Comparison of ENCODE assay signal across 15 cellular contexts in the genomic region with DNA sequence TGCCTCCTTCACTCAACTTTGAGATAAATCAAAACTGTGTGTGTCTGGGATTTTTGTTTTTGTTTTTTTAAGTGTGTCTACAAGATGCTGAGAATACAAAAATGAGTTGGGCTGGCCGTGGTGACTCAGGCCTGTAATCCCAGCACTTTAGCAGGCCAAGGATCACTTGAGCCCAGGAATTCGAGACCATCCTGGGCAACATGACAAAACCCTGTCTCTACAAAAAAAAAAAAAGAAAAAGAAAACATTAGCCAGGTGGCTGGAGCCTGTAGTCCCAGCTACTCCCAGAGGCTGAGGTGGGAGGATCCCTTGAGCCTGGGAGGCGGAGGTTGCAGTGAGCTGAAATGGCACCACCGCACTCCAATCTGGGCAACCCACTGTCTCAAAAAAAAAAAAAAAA. TPM values are rescaled to one million over a fixed set of nuclear protein-coding genes. Genes with fewer than 3 reads are reported as not detected.
A peak's percentile ranks its signal among the peaks of the same experiment; 100 is the strongest.
DNase-seq lines count a peak whose midpoint lies in the region; ATAC-seq and TF ChIP-seq lines count a peak whose summit lies in the region.
"Had no signal": no experiment of that assay in that cellular context is flagged by ENCODE, and none has a peak within 500 bp of the region (broad histone marks: within the 10 kb centered on the region; RNA-seq: fewer than 3 reads in every experiment).

No MANE protein-coding gene starts in this region.

- ATAC-seq in HG03469 (IDR thresholded peaks at IDR 0.05; ENCODE audit: unreplicated experiment) (no peak), GM21576 (IDR thresholded peaks at IDR 0.05; ENCODE audit: unreplicated experiment) (no peak)
- ATAC-seq: effector memory CD8-positive, alpha-beta T cell had no signal

- H3K36me3 ChIP-seq in smooth muscle cell (ENCODE audit: low read depth): no peaks in the 10 kb centered on the region
- H3K36me3 ChIP-seq: neural progenitor cell had no signal

- no peak overlapping the region for H2AFZ ChIP-seq in smooth muscle cell (ENCODE audit: low read depth)
- H2AFZ ChIP-seq: neural progenitor cell had no signal

- peaks cover 4% of the 10 kb centered on the region for H3F3A ChIP-seq in smooth muscle cell (ENCODE audit: low read depth)

- no peaks in the 10 kb centered on the region for H4K20me1 ChIP-seq in smooth muscle cell (ENCODE audit: low read depth)

- H3K79me2 ChIP-seq in smooth muscle cell (ENCODE audit: low read depth): no peaks in the 10 kb centered on the region

- no peak overlapping the region for H3K4me3 ChIP-seq in smooth muscle cell
- H3K4me3 ChIP-seq: neural progenitor cell had no signal

- no peaks in the 10 kb centered on the region for H3K27me3 ChIP-seq in smooth muscle cell (ENCODE audit: low read depth)
- H3K27me3 ChIP-seq: neural progenitor cell had no signal

- H3K27ac ChIP-seq in smooth muscle cell (ENCODE audit: low read depth): no peak overlapping the region
- H3K27ac ChIP-seq: neural progenitor cell had no signal

- 56% methylated on average over 4 of the region's 4 CpGs for WGBS in smooth muscle cell (ENCODE audit: low lambda C conversion rate)

- TF ChIP-seq CTCF in smooth muscle cell (IDR thresholded peaks at IDR 0.05; ENCODE audit: borderline replicate concordance, insufficient read depth, poor library complexity, severe bottlenecking): no peak

- no peak overlapping the region for H3K9ac ChIP-seq in smooth muscle cell (ENCODE audit: low read depth)
- H3K9ac ChIP-seq: neural progenitor cell had no signal

- no peaks in the 10 kb centered on the region for H3K9me3 ChIP-seq in smooth muscle cell (replicated peaks; ENCODE audit: low read depth)

- no peak overlapping the region for H3K4me2 ChIP-seq in smooth muscle cell
- H3K4me2 ChIP-seq: neural progenitor cell had no signal

- DNase-seq in DMS53 (lab: John Stamatoyannopoulos, UW) (peak; percentile 77), NCI-H2029 treated with DMSO at 0.1 percent for 48 hours (lab: John Stamatoyannopoulos, UW) (peak; percentile 50), brain pericyte (ENCODE audit: low read depth, low spot score) (peak; percentile 78), myocyte (ENCODE audit: low read depth) (peak; percentile 91), smooth muscle cell (lab: John Stamatoyannopoulos, UW; ENCODE audit: unreplicated experiment) (no peak), HPDE6-E6E7 (ENCODE audit: extremely low spot score) (no peak)
- DNase-seq: activated CD4-positive, alpha-beta T cell treated with anti-CD3 and anti-CD28 coated beads for 48 hours; activated naive CD4-positive, alpha-beta T cell treated with anti-CD3 and anti-CD28 coated beads, Interleukin-2, amount 50 U/mL, for 16 hours; effector memory CD8-positive, alpha-beta T cell; immature natural killer cell; NCI-H345; stimulated activated CD4-positive, alpha-beta T cell treated with anti-CD3 and anti-CD28 coated beads, Interleukin-4, amount 100 ng/mL, for 1 hour had no signal

- no peaks in the 10 kb centered on the region for H3K4me1 ChIP-seq in smooth muscle cell (ENCODE audit: low read depth)
- H3K4me1 ChIP-seq: neural progenitor cell had no signal

RNA-seq across cellular contexts. Expression of gene HNRNPK, which starts 21.0 kb away (rescaled TPM):
- total RNA-seq in myocyte: 486 and 592 TPM in 2 replicates
- polyA plus RNA-seq in myocyte (2012): 367 TPM
- total RNA-seq in smooth muscle cell: 532 and 584 TPM in 2 replicates
- 468 and 469 TPM in 2 replicates for polyA plus RNA-seq in smooth muscle cell

RNA-seq across cellular contexts. Expression of gene RMI1, which starts 21.5 kb away (rescaled TPM):
- total RNA-seq in myocyte: 1.6 and 2.7 TPM in 2 replicates
- 2.4 TPM for polyA plus RNA-seq in myocyte (2012)
- total RNA-seq in smooth muscle cell: 8.3 and 11.1 TPM in 2 replicates
- polyA plus RNA-seq in smooth muscle cell: 3.2 and 3.6 TPM in 2 replicates

RNA-seq across cellular contexts. Expression of gene KIF27, which starts 37.8 kb away (rescaled TPM):
- total RNA-seq in myocyte: 1.4 and 2.6 TPM in 2 replicates
- 1.1 TPM for polyA plus RNA-seq in myocyte (2012)
- total RNA-seq in smooth muscle cell: 3.3 and 11.0 TPM in 2 replicates
- polyA plus RNA-seq in smooth muscle cell: 1.9 and 4.4 TPM in 2 replicates

Comparison
In these comparisons a context has a peak if more than half of its experiments do, and no peak if none do; other contexts are left out.
1. DNase-seq: peak in DMS53 (single experiment), NCI-H2029 treated with DMSO at 0.1 percent for 48 hours (single experiment), brain pericyte (single experiment) and myocyte (single experiment); none in smooth muscle cell (single experiment) and HPDE6-E6E7 (single experiment).